ENCODE assay signal across 10 cellular contexts in genomic region chr17:73194514-73195222, GRCh38. TPM values are rescaled to one million over a fixed set of nuclear protein-coding genes. Genes with fewer than 3 reads are reported as not detected.
A peak's percentile ranks its signal among the peaks of the same experiment; 100 is the strongest.
DNase-seq lines count a peak whose midpoint lies in the region; ATAC-seq, FAIRE-seq and TF ChIP-seq lines count a peak whose summit lies in the region.
"Had no signal": no experiment of that assay in that cellular context is flagged by ENCODE, and none has a peak within 500 bp of the region (broad histone marks: within the 10 kb centered on the region; RNA-seq: fewer than 3 reads in every experiment).

No MANE protein-coding gene starts in this region.

- FAIRE-seq in astrocyte (lab: Jason Lieb, UNC) = no peak

- H2AFZ ChIP-seq in HCT116 (ENCODE audit: low read depth, low read length, poor library complexity, severe bottlenecking) = no peak overlapping the region
- H2AFZ ChIP-seq in astrocyte (ENCODE audit: low read depth, low read length) = no peak overlapping the region

- H3K27me3 Mint-ChIP-seq in astrocyte (ENCODE audit: low read depth, unreplicated experiment) (no peaks in the 10 kb centered on the region), mesothelial cell of epicardium (ENCODE audit: low read depth) (no peaks in the 10 kb centered on the region)

- H3K27ac ChIP-seq in BLaER1 = no peak overlapping the region
- no peak overlapping the region for H3K27ac ChIP-seq in HCT116 (ENCODE audit: low read depth, low read length)
- peak overlapping the region; percentile 59 for H3K27ac ChIP-seq in astrocyte (ENCODE audit: low read depth, low read length)
- no peak overlapping the region for H3K27ac ChIP-seq in adrenal gland
- H3K27ac ChIP-seq in gastroesophageal sphincter = no peak overlapping the region
- H3K27ac ChIP-seq: neutrophil had no signal

- ATAC-seq in HCT116 = no peak
- ATAC-seq in HG03571 (IDR thresholded peaks at IDR 0.05; ENCODE audit: unreplicated experiment) = no peak
- no peak for ATAC-seq in gastroesophageal sphincter

- H3K36me3 ChIP-seq in BLaER1 (peaks cover 41% of the 10 kb centered on the region), HCT116 (ENCODE audit: control insufficient read depth in 1 of 2, insufficient read depth in 2 of 2, low read length in 2 of 2) (peaks cover 27 to 30% of the 10 kb centered on the region in 2 experiments), astrocyte (ENCODE audit: insufficient read depth, low read length) (peaks cover 29% of the 10 kb centered on the region), adrenal gland (replicated peaks in 1 of 2) (peaks cover 0 to 32% of the 10 kb centered on the region in 2 donors), gastroesophageal sphincter (peaks cover 0 to 35% of the 10 kb centered on the region in 2 donors)

- H3K4me2 ChIP-seq in BLaER1 (peak overlapping the region; percentile 16), HCT116 (ENCODE audit: low read length) (no peak overlapping the region), astrocyte (ENCODE audit: low read length) (peak overlapping the region; percentile 69)

- CTCF ChIA-PET in HCT116 (lab: Charles Lee) = interaction anchor here (0.9 to 8.9 kb wide), 3 partner anchors 175 to 638 kb away, joined by 3 to 212 read pairs (median 6); no protein-coding TSS in a partner anchor

- POLR2A ChIA-PET in HCT116 (lab: Charles Lee) = interaction anchor here (0.7 kb wide), 2 partner anchors 9 to 1052 kb away, joined by 3 to 4 read pairs; no protein-coding TSS in a partner anchor

- peak overlapping the region; percentile 75 for H3K27ac Mint-ChIP-seq in astrocyte (ENCODE audit: unreplicated experiment)
- H3K27ac Mint-ChIP-seq in mesothelial cell of epicardium = no peak overlapping the region

- no peak for TF ChIP-seq POLR2A in HCT116 (IDR thresholded peaks at IDR 0.05; ENCODE audit: borderline replicate concordance, extremely low read depth, insufficient read depth, insufficient read length)
- TF ChIP-seq POLR2A in adrenal gland (IDR thresholded peaks at IDR 0.05) = no peak
- no peak for TF ChIP-seq POLR2A in gastroesophageal sphincter (IDR thresholded peaks at IDR 0.05)

- H3K9me2 ChIP-seq in HCT116 (ENCODE audit: insufficient read depth) = no peaks in the 10 kb centered on the region

- H4K20me1 ChIP-seq in BLaER1 (peaks cover 24% of the 10 kb centered on the region; the same call in 1 of the 2 replicates), HCT116 (ENCODE audit: insufficient read depth) (no peaks in the 10 kb centered on the region), astrocyte (ENCODE audit: insufficient read depth, low read length) (peaks cover 41% of the 10 kb centered on the region)

- H3K4me3 Mint-ChIP-seq in astrocyte (ENCODE audit: unreplicated experiment) (peak overlapping the region; percentile 76), mesothelial cell of epicardium (peak overlapping the region; percentile 55)

- DNase-seq in HCT116 (ENCODE audit: low read depth, low spot score) (no peak), astrocyte (ENCODE audit: low read depth) (peak; percentile 65), mesothelial cell of epicardium (ENCODE audit: low spot score in 2 of 2, unreplicated experiment in 2 of 2) (no peak), globus pallidus (ENCODE audit: low spot score) (no peak), adrenal gland (no peak)
- DNase-seq: caudate nucleus had no signal

- 86 to 91% (median 87%) methylated on average over 22 of the region's 22 CpGs for WGBS in adrenal gland, 4 donors
- WGBS in gastroesophageal sphincter (ENCODE audit: low coverage in 1 of 2), 2 donors = 76 to 85% methylated on average over 12 to 18 of the region's 22 CpGs

- H3K9ac ChIP-seq in BLaER1 (no peak overlapping the region), HCT116 (ENCODE audit: low read length) (no peak overlapping the region), astrocyte (ENCODE audit: low read length) (peak overlapping the region; percentile 12)

- TF ChIP-seq RAD21 in HCT116 (IDR thresholded peaks at IDR 0.05; ENCODE audit: low read depth) = no peak

- H3K9me3 ChIP-seq in BLaER1 (no peaks in the 10 kb centered on the region), HCT116 (ENCODE audit: control insufficient read depth in 1 of 2, insufficient read depth in 1 of 2, low read depth in 1 of 2, low read length in 2 of 2) (no peaks in the 10 kb centered on the region), astrocyte (ENCODE audit: insufficient read depth, low read depth, low read length) (no peaks in the 10 kb centered on the region), adrenal gland (replicated peaks in 1 of 3) (no peaks in the 10 kb centered on the region), gastroesophageal sphincter (no peaks in the 10 kb centered on the region)
- H3K9me3 ChIP-seq: neutrophil had no signal

- TF ChIP-seq CTCF in HCT116 (IDR thresholded peaks at IDR 0.05 in 2 of 3, conservative IDR thresholded peaks at IDR 0.05 in 1 of 3; ENCODE audit: borderline replicate concordance in 1 of 3, insufficient read depth in 1 of 3, low read depth in 2 of 3, low read length in 2 of 3) = no peak
- TF ChIP-seq CTCF in astrocyte (IDR thresholded peaks at IDR 0.05; ENCODE audit: insufficient read depth, low read depth, low read length) = no peak
- no peak for TF ChIP-seq CTCF in mesothelial cell of epicardium (IDR thresholded peaks at IDR 0.05; ENCODE audit: unreplicated experiment)
- TF ChIP-seq CTCF in adrenal gland (IDR thresholded peaks at IDR 0.05) = no peak
- TF ChIP-seq CTCF in gastroesophageal sphincter (IDR thresholded peaks at IDR 0.05) = no peak

- H3K9me3 Mint-ChIP-seq in astrocyte (ENCODE audit: unreplicated experiment) (no peaks in the 10 kb centered on the region), mesothelial cell of epicardium (no peaks in the 10 kb centered on the region)

- no peaks in the 10 kb centered on the region for H3K27me3 ChIP-seq in BLaER1
- H3K27me3 ChIP-seq in HCT116 (ENCODE audit: insufficient read depth, low read length) = no peaks in the 10 kb centered on the region
- H3K27me3 ChIP-seq in astrocyte (ENCODE audit: insufficient read depth, low read length) = no peaks in the 10 kb centered on the region
- no peaks in the 10 kb centered on the region for H3K27me3 ChIP-seq in adrenal gland
- H3K27me3 ChIP-seq in gastroesophageal sphincter = no peaks in the 10 kb centered on the region
- H3K27me3 ChIP-seq: neutrophil had no signal

- H3K4me1 Mint-ChIP-seq in astrocyte (ENCODE audit: low read depth, unreplicated experiment) (peaks cover 10% of the 10 kb centered on the region), mesothelial cell of epicardium (peaks cover 24% of the 10 kb centered on the region)

- TSS peak; percentile 45 for BruUV-seq in HCT116 (replicated peaks; lab: Mats Ljungman, UMichigan)

- H3K4me1 ChIP-seq in BLaER1 (peaks cover 38% of the 10 kb centered on the region), HCT116 (ENCODE audit: control insufficient read depth in 1 of 2, insufficient read depth in 2 of 2, low read length in 2 of 2) (peaks cover 0 to 30% of the 10 kb centered on the region in 2 experiments; a peak in 2 of 4 replicates), astrocyte (ENCODE audit: insufficient read depth, low read length) (peaks cover 12% of the 10 kb centered on the region), adrenal gland (replicated peaks in 1 of 2) (peaks cover 12 to 25% of the 10 kb centered on the region in 2 donors), gastroesophageal sphincter (peaks cover 0 to 39% (median 5%) of the 10 kb centered on the region in 3 donors)

- H3K4me3 ChIP-seq in BLaER1 = no peak overlapping the region
- H3K4me3 ChIP-seq in HCT116 (replicated peaks in 1 of 2; ENCODE audit: low read depth in 1 of 2, low read length in 2 of 2) = no peak overlapping the region
- H3K4me3 ChIP-seq in astrocyte (ENCODE audit: insufficient read depth, low read depth, low read length) = no peak overlapping the region
- no peak overlapping the region for H3K4me3 ChIP-seq in adrenal gland
- no peak overlapping the region for H3K4me3 ChIP-seq in gastroesophageal sphincter

- H3K79me2 ChIP-seq in HCT116 (ENCODE audit: insufficient read depth, low read length) (peaks cover 24% of the 10 kb centered on the region), astrocyte (ENCODE audit: insufficient read depth, low read length) (peaks cover 56% of the 10 kb centered on the region)

- no peak for TF ChIP-seq EP300 in gastroesophageal sphincter (IDR thresholded peaks at IDR 0.05)

- H3K36me3 Mint-ChIP-seq in astrocyte (ENCODE audit: low read depth, unreplicated experiment) = peaks cover 31% of the 10 kb centered on the region
- H3K36me3 Mint-ChIP-seq in mesothelial cell of epicardium = peaks cover 30% of the 10 kb centered on the region

- RAD21 ChIA-PET in HCT116 (lab: Charles Lee; ENCODE audit: low non-redundant PET in 1 of 2, low total read pairs in 2 of 2, uncharacterized antibody in 2 of 2, unreplicated experiment in 2 of 2) = interaction anchor here in 1 of 2 experiments (1.4 kb wide), 1 partner anchor 469 kb away, joined by 4 read pairs; no protein-coding TSS in a partner anchor

- intact Hi-C loops in HCT116 (cut with micrococcal nuclease) (no loop called here), adrenal gland (cut with DNase I) (loop anchor here in 1 of 2 donors (5.0 kb wide), 1 partner anchor 38 kb away; a partner anchor contains a TSS)

TF ChIP-seq in HCT116, 20 proteins besides CTCF, POLR2A, EP300 and RAD21 (continues in another document):
- TF ChIP-seq SRF (IDR thresholded peaks at IDR 0.05; ENCODE audit: low read depth) (no peak), CEBPB (IDR thresholded peaks at IDR 0.05; ENCODE audit: low read depth) (no peak), POLR2AphosphoS5 (IDR thresholded peaks at IDR 0.05; ENCODE audit: low read depth, low read length) (no peak)

RNA-seq across cellular contexts. Expression of gene COG1, which starts 1.8 kb away (rescaled TPM):
- total RNA-seq in HCT116 (2021; ENCODE audit: unreplicated experiment) = 44.6 TPM
- polyA plus RNA-seq in HCT116 (2012) = 44.1 and 47.3 TPM in 2 replicates
- total RNA-seq in astrocyte = 34.4 and 38.9 TPM in 2 replicates
- total RNA-seq in mesothelial cell of epicardium = 44.0 to 50.4 TPM (median 47.6 TPM) in 3 replicates
- total RNA-seq in adrenal gland = 10 to 100 TPM; 23.6 to 63.2 (median 48.4) TPM
- polyA plus RNA-seq in adrenal gland = 10 to 100 TPM; 51.2 to 58.6 (median 54.1) TPM
- 10 to 100 TPM; 16.2 to 33.0 (median 27.3) TPM for total RNA-seq in gastroesophageal sphincter

RNA-seq across cellular contexts. Expression of gene SSTR2, which starts 29.9 kb away (rescaled TPM):
- total RNA-seq in HCT116 (2021; ENCODE audit: unreplicated experiment) (not detected), astrocyte (0.29 and 0.45 TPM in 2 replicates), mesothelial cell of epicardium (0.16 to 0.18 TPM (median 0.18 TPM) in 3 replicates), adrenal gland (10 to 100 TPM in 3 of 8 donors, 1 to 10 TPM in 5; 1.4 to 13.3 (median 7.5) TPM), gastroesophageal sphincter (1 to 10 TPM in 3 of 4 donors, under 1 TPM in 1; 0.93 to 2.0 (median 1.0) TPM)
- 0.04 and 0.07 TPM in 2 replicates for polyA plus RNA-seq in HCT116 (2012)
- polyA plus RNA-seq in adrenal gland = 1 to 10 TPM; 2.0 to 5.0 (median 2.7) TPM
